In genomic region chr15:98920091-98920880, GRCh38 we compare ENCODE assay signal across 18 cellular contexts.
DNase-seq lines count a peak whose midpoint lies in the region; ATAC-seq and TF ChIP-seq lines count a peak whose summit lies in the region.
"Had no signal": no experiment of that assay in that cellular context is flagged by ENCODE, and none has a peak within 500 bp of the region (broad histone marks: within the 10 kb centered on the region; RNA-seq: fewer than 3 reads in every experiment).

No MANE protein-coding gene starts in this region.

- peaks cover 0 to 5% (median 0%) of the 10 kb centered on the region in 11 experiments; a peak in 1 of 22 replicates for H3K9me3 ChIP-seq in BLaER1 treated with 17β-estradiol and CSF1 and Interleukin-3, amounts not matched to agents 10 nM and 100 nM (replicated peaks in 1 of 11)

- H3K27me3 Mint-ChIP-seq in activated CD4-positive, alpha-beta memory T cell treated with anti-CD3 and anti-CD28 coated beads, Interleukin-2, amount 10 ng/mL, durations not matched to agents 7 days and 5 days: no peaks in the 10 kb centered on the region
- H3K27me3 Mint-ChIP-seq: B cell; natural killer cell treated with Interleukin-12 subunit alpha and Interleukin-12 subunit beta and Interleukin-15 and Interleukin-18, amount 100 ng/mL, for 72 hours had no signal

- H3K9me3 Mint-ChIP-seq in activated CD4-positive, alpha-beta memory T cell treated with anti-CD3 and anti-CD28 coated beads, Interleukin-2, amount 10 ng/mL, durations not matched to agents 7 days and 5 days: no peaks in the 10 kb centered on the region
- H3K9me3 Mint-ChIP-seq: natural killer cell treated with Interleukin-12 subunit alpha and Interleukin-12 subunit beta and Interleukin-15 and Interleukin-18, amount 100 ng/mL, for 72 hours had no signal

- H3K4me3 Mint-ChIP-seq in activated CD4-positive, alpha-beta memory T cell treated with anti-CD3 and anti-CD28 coated beads, Interleukin-2, amount 10 ng/mL, durations not matched to agents 7 days and 5 days: no peak overlapping the region
- H3K4me3 Mint-ChIP-seq: B cell; natural killer cell treated with Interleukin-12 subunit alpha and Interleukin-12 subunit beta and Interleukin-15 and Interleukin-18, amount 100 ng/mL, for 72 hours had no signal

- H4K20me1 ChIP-seq in BLaER1 treated with 17β-estradiol and CSF1 and Interleukin-3, amounts not matched to agents 10 nM and 100 nM: peaks cover 0 to 54% (median 12%) of the 10 kb centered on the region in 11 experiments; a peak in 10 of 22 replicates

- TF ChIP-seq CTCF in HL-60 (IDR thresholded peaks at IDR 0.05; ENCODE audit: insufficient read depth, low read length): no peak

- peaks cover 5% of the 10 kb centered on the region for H3K36me3 Mint-ChIP-seq in activated CD4-positive, alpha-beta memory T cell treated with anti-CD3 and anti-CD28 coated beads, Interleukin-2, amount 10 ng/mL, durations not matched to agents 7 days and 5 days (ENCODE audit: low read depth)
- H3K36me3 Mint-ChIP-seq: natural killer cell treated with Interleukin-12 subunit alpha and Interleukin-12 subunit beta and Interleukin-15 and Interleukin-18, amount 100 ng/mL, for 72 hours had no signal

- ATAC-seq in HG03097 (IDR thresholded peaks at IDR 0.05; ENCODE audit: low FRiP score, unreplicated experiment): no peak
- ATAC-seq: foreskin keratinocyte had no signal

- no peaks in the 10 kb centered on the region for H3K27me3 ChIP-seq in BLaER1 treated with 17β-estradiol and CSF1 and Interleukin-3, amounts not matched to agents 10 nM and 100 nM
- no peaks in the 10 kb centered on the region for H3K27me3 ChIP-seq in HL-60 (ENCODE audit: insufficient read depth, poor library complexity, severe bottlenecking)
- H3K27me3 ChIP-seq: foreskin keratinocyte had no signal

- CTCF ChIA-PET in activated CD4-positive, alpha-beta memory T cell treated with anti-CD3 and anti-CD28 coated beads, Interleukin-2, amount 10 ng/mL, durations not matched to agents 7 days and 5 days (lab: Charles Lee): interaction anchor here (1.2 kb wide), 1 partner anchor 16 kb away, joined by 4 read pairs; no protein-coding TSS in a partner anchor

- H3K27ac Mint-ChIP-seq in activated CD4-positive, alpha-beta memory T cell treated with anti-CD3 and anti-CD28 coated beads, Interleukin-2, amount 10 ng/mL, durations not matched to agents 7 days and 5 days: peak overlapping the region; percentile 19
- H3K27ac Mint-ChIP-seq: B cell had no signal

- peak overlapping the region in 8 of 11 experiments; percentile 14 to 71 (median 46); a peak in 14 of 22 replicates for H3K27ac ChIP-seq in BLaER1 treated with 17β-estradiol and CSF1 and Interleukin-3, amounts not matched to agents 10 nM and 100 nM
- no peak overlapping the region for H3K27ac ChIP-seq in HL-60 (replicated peaks)
- H3K27ac ChIP-seq: foreskin keratinocyte had no signal

- DNase-seq in HL-60 (ENCODE audit: low read depth in 1 of 2, low spot score in 1 of 2) (peak; percentile 11 to 12), iris pigment epithelial cell (ENCODE audit: low read depth) (peak; percentile 59), NCI-H146 treated with DMSO at 0.1 percent for 48 hours (lab: John Stamatoyannopoulos, UW; ENCODE audit: unreplicated experiment) (no peak), SK-N-DZ (ENCODE audit: low spot score) (no peak)
- DNase-seq in activated CD4-positive, alpha-beta memory T cell treated with anti-CD3 and anti-CD28 coated beads, Interleukin-2, amount 10 ng/mL, durations not matched to agents 7 days and 5 days: no peak
- DNase-seq: activated CD4-positive, CD25-positive, alpha-beta regulatory T cell; central memory CD4-positive, alpha-beta T cell; DMS 273 treated with DMSO at 0.1 percent for 48 hours; foreskin keratinocyte; NCI-H187 treated with DMSO at 0.1 percent for 48 hours; NCI-H69; retina; SW 1271 had no signal

- H3K4me1 ChIP-seq in BLaER1 treated with 17β-estradiol and CSF1 and Interleukin-3, amounts not matched to agents 10 nM and 100 nM: peaks cover 0 to 30% (median 16%) of the 10 kb centered on the region in 10 experiments; a peak in 15 of 20 replicates

- peaks cover 97 to 100% (median 100%) of the 10 kb centered on the region in 11 experiments for H3K36me3 ChIP-seq in BLaER1 treated with 17β-estradiol and CSF1 and Interleukin-3, amounts not matched to agents 10 nM and 100 nM

- peaks cover 24% of the 10 kb centered on the region for H3K4me1 Mint-ChIP-seq in activated CD4-positive, alpha-beta memory T cell treated with anti-CD3 and anti-CD28 coated beads, Interleukin-2, amount 10 ng/mL, durations not matched to agents 7 days and 5 days

- H3K4me2 ChIP-seq in BLaER1 treated with 17β-estradiol and CSF1 and Interleukin-3, amounts not matched to agents 10 nM and 100 nM: peak overlapping the region in 5 of 11 experiments; percentile 6 to 52 (median 43); a peak in 10 of 22 replicates

- peak overlapping the region in 2 of 11 experiments; percentile 16 to 24; a peak in 1 of 22 replicates for H3K9ac ChIP-seq in BLaER1 treated with 17β-estradiol and CSF1 and Interleukin-3, amounts not matched to agents 10 nM and 100 nM

- no peak overlapping the region for H3K4me3 ChIP-seq in BLaER1 treated with 17β-estradiol and CSF1 and Interleukin-3, amounts not matched to agents 10 nM and 100 nM
- H3K4me3 ChIP-seq in HL-60 (replicated peaks; ENCODE audit: insufficient read depth, low read length): no peak overlapping the region
- H3K4me3 ChIP-seq: lung had no signal

- POLR2A ChIA-PET in activated CD4-positive, alpha-beta memory T cell treated with anti-CD3 and anti-CD28 coated beads, Interleukin-2, amount 10 ng/mL, durations not matched to agents 7 days and 5 days (lab: Charles Lee): no interaction called here

Comparison
In these comparisons a context has a peak if more than half of its experiments do, and no peak if none do; other contexts are left out.
1. DNase-seq: peak in HL-60 (2 of 2) and iris pigment epithelial cell (single experiment); none in activated CD4-positive, alpha-beta memory T cell treated with anti-CD3 and anti-CD28 coated beads, Interleukin-2, amount 10 ng/mL, durations not matched to agents 7 days and 5 days (single experiment), NCI-H146 treated with DMSO at 0.1 percent for 48 hours (single experiment) and SK-N-DZ (single experiment).